ENCODE assay signal across 16 cellular contexts in genomic region chr20:50543326-50543725, GRCh38. TPM values are rescaled to one million over a fixed set of nuclear protein-coding genes. Genes with fewer than 3 reads are reported as not detected.
DNase-seq lines count a peak whose midpoint lies in the region; ATAC-seq and TF ChIP-seq lines count a peak whose summit lies in the region.
"Had no signal": no experiment of that assay in that cellular context is flagged by ENCODE, and none has a peak within 500 bp of the region (broad histone marks: within the 10 kb centered on the region; RNA-seq: fewer than 3 reads in every experiment).

No MANE protein-coding gene starts in this region.

- no peak for ATAC-seq in activated T-cell treated with anti-CD3 and anti-CD28 coated beads, Interleukin-2, amount 50 U/mL, for 72 hours (replicated peaks in 1 of 2)
- no peak for ATAC-seq in activated T-cell treated with anti-CD3 and anti-CD28 coated beads, Interleukin-2, amount 50 U/mL, for 4 hours
- no peak for ATAC-seq in effector memory CD8-positive, alpha-beta T cell (replicated peaks)
- ATAC-seq in stimulated activated naive B cell treated with anti-CD40 and anti-IgM and Interleukin-4, amounts not matched to agents 10 μg/mL and 1 μg/mL and 100 μg/mL, for 72 hours (replicated peaks): no peak
- no peak for ATAC-seq in HG03354 (IDR thresholded peaks at IDR 0.05; ENCODE audit: poor library complexity, severe bottlenecking, unreplicated experiment)
- ATAC-seq: activated CD4-positive, CD25-positive, alpha-beta regulatory T cell treated with anti-CD3 and anti-CD28 coated beads, Interleukin-2, amount 50 U/mL, for 24 hours; psoas muscle had no signal

- H3K9ac ChIP-seq in OCI-LY3 (ENCODE audit: low read length): peak overlapping the region; percentile 65

- H2AFZ ChIP-seq in OCI-LY3 (ENCODE audit: low read depth, low read length): no peak overlapping the region

- peak overlapping the region; percentile 35 for H3K4me3 ChIP-seq in OCI-LY3 (ENCODE audit: low read length)
- H3K4me3 ChIP-seq: psoas muscle had no signal

- no peak for DNase-seq in activated T-cell treated with anti-CD3 and anti-CD28 coated beads, Interleukin-2, amount 50 U/mL, for 72 hours
- DNase-seq in activated T-cell treated with anti-CD3 and anti-CD28 coated beads, Interleukin-2, amount 50 U/mL, for 4 hours: no peak
- DNase-seq in effector memory CD8-positive, alpha-beta T cell: no peak
- no peak for DNase-seq in stimulated activated naive B cell treated with anti-CD40 and anti-IgM and Interleukin-4, amounts not matched to agents 10 μg/mL and 1 μg/mL and 100 μg/mL, for 72 hours
- no peak for DNase-seq in activated CD4-positive, CD25-positive, alpha-beta regulatory T cell (lab: John Stamatoyannopoulos, UW)
- DNase-seq in T-helper 1 cell: no peak
- DNase-seq: activated T-cell treated with anti-CD3 and anti-CD28 coated beads, Interleukin-2, amount 50 U/mL, for 48 hours; anterior cingulate cortex; NCI-H1436; psoas muscle; Right ventricle myocardium superior; stimulated activated naive CD4-positive, alpha-beta T cell had no signal

- H3K27me3 ChIP-seq in OCI-LY3 (ENCODE audit: low read depth, low read length): no peaks in the 10 kb centered on the region

- peaks cover 99% of the 10 kb centered on the region for H3K79me2 ChIP-seq in OCI-LY3 (ENCODE audit: low read length)

- peaks cover 96% of the 10 kb centered on the region for H3K4me1 ChIP-seq in OCI-LY3 (ENCODE audit: low read length)

- TF ChIP-seq CTCF in OCI-LY3 (IDR thresholded peaks at IDR 0.05; ENCODE audit: low read depth, low read length): no peak

- H3K27me3 Mint-ChIP-seq in activated T-cell treated with anti-CD3 and anti-CD28 coated beads, Interleukin-2, amount 50 U/mL, for 72 hours (ENCODE audit: low read depth): no peaks in the 10 kb centered on the region
- no peaks in the 10 kb centered on the region for H3K27me3 Mint-ChIP-seq in activated T-cell treated with anti-CD3 and anti-CD28 coated beads, Interleukin-2, amount 50 U/mL, for 4 hours (ENCODE audit: low read depth)
- H3K27me3 Mint-ChIP-seq in effector memory CD8-positive, alpha-beta T cell: no peaks in the 10 kb centered on the region
- no peaks in the 10 kb centered on the region for H3K27me3 Mint-ChIP-seq in stimulated activated naive B cell treated with anti-CD40 and anti-IgM and Interleukin-4, amounts not matched to agents 10 μg/mL and 1 μg/mL and 100 μg/mL, for 72 hours

- H3K36me3 ChIP-seq in OCI-LY3 (replicated peaks; ENCODE audit: low read depth, low read length): peaks cover 48% of the 10 kb centered on the region

- H4K20me1 ChIP-seq in OCI-LY3 (ENCODE audit: insufficient read depth, low read length): peaks cover 29% of the 10 kb centered on the region

- no peak overlapping the region for H3K27ac Mint-ChIP-seq in activated T-cell treated with anti-CD3 and anti-CD28 coated beads, Interleukin-2, amount 50 U/mL, for 72 hours
- peak overlapping the region; percentile 60 to 82 for H3K27ac Mint-ChIP-seq in effector memory CD8-positive, alpha-beta T cell
- H3K27ac Mint-ChIP-seq in stimulated activated naive B cell treated with anti-CD40 and anti-IgM and Interleukin-4, amounts not matched to agents 10 μg/mL and 1 μg/mL and 100 μg/mL, for 72 hours: peak overlapping the region; percentile 57

- peak overlapping the region; percentile 73 for H3K4me2 ChIP-seq in OCI-LY3 (ENCODE audit: low read length)

- no peaks in the 10 kb centered on the region for H3K9me3 Mint-ChIP-seq in activated T-cell treated with anti-CD3 and anti-CD28 coated beads, Interleukin-2, amount 50 U/mL, for 72 hours
- no peaks in the 10 kb centered on the region for H3K9me3 Mint-ChIP-seq in activated T-cell treated with anti-CD3 and anti-CD28 coated beads, Interleukin-2, amount 50 U/mL, for 4 hours
- H3K9me3 Mint-ChIP-seq in effector memory CD8-positive, alpha-beta T cell: no peaks in the 10 kb centered on the region
- H3K9me3 Mint-ChIP-seq in stimulated activated naive B cell treated with anti-CD40 and anti-IgM and Interleukin-4, amounts not matched to agents 10 μg/mL and 1 μg/mL and 100 μg/mL, for 72 hours: peaks cover 3 to 7% of the 10 kb centered on the region in 2 donors
- H3K9me3 Mint-ChIP-seq: T-helper 1 cell treated with Interleukin-12 subunit alpha and Interleukin-12 subunit beta and Interleukin-4 antibody, amounts not matched to agents 30 μg/mL and 1 μg/mL, for 36 hours had no signal

- peak overlapping the region; percentile 9 to 37 for H3K4me3 Mint-ChIP-seq in activated T-cell treated with anti-CD3 and anti-CD28 coated beads, Interleukin-2, amount 50 U/mL, for 72 hours
- no peak overlapping the region for H3K4me3 Mint-ChIP-seq in activated T-cell treated with anti-CD3 and anti-CD28 coated beads, Interleukin-2, amount 50 U/mL, for 4 hours
- peak overlapping the region in 1 of 2 donors; percentile 48 for H3K4me3 Mint-ChIP-seq in effector memory CD8-positive, alpha-beta T cell
- peak overlapping the region; percentile 42 to 46 for H3K4me3 Mint-ChIP-seq in stimulated activated naive B cell treated with anti-CD40 and anti-IgM and Interleukin-4, amounts not matched to agents 10 μg/mL and 1 μg/mL and 100 μg/mL, for 72 hours
- H3K4me3 Mint-ChIP-seq: T-helper 1 cell treated with Interleukin-12 subunit alpha and Interleukin-12 subunit beta and Interleukin-4 antibody, amounts not matched to agents 30 μg/mL and 1 μg/mL, for 36 hours had no signal

- peaks cover 60% of the 10 kb centered on the region for H3K4me1 Mint-ChIP-seq in activated T-cell treated with anti-CD3 and anti-CD28 coated beads, Interleukin-2, amount 50 U/mL, for 72 hours (ENCODE audit: low read depth)
- peaks cover 77% of the 10 kb centered on the region for H3K4me1 Mint-ChIP-seq in activated T-cell treated with anti-CD3 and anti-CD28 coated beads, Interleukin-2, amount 50 U/mL, for 4 hours (ENCODE audit: low read depth)
- peaks cover 64 to 70% of the 10 kb centered on the region in 2 donors for H3K4me1 Mint-ChIP-seq in effector memory CD8-positive, alpha-beta T cell (ENCODE audit: low read depth in 2 of 2)
- H3K4me1 Mint-ChIP-seq in stimulated activated naive B cell treated with anti-CD40 and anti-IgM and Interleukin-4, amounts not matched to agents 10 μg/mL and 1 μg/mL and 100 μg/mL, for 72 hours: peaks cover 44 to 56% of the 10 kb centered on the region in 2 donors

- peak overlapping the region; percentile 91 for H3K27ac ChIP-seq in OCI-LY3 (ENCODE audit: low read length)
- H3K27ac ChIP-seq: psoas muscle had no signal

- H3K9me3 ChIP-seq in OCI-LY3 (ENCODE audit: insufficient read depth, low read length): peaks cover 7% of the 10 kb centered on the region; the same call in 1 of the 2 replicates
- H3K9me3 ChIP-seq: psoas muscle had no signal

- peaks cover 16 to 17% of the 10 kb centered on the region in 2 donors for H3K36me3 Mint-ChIP-seq in activated T-cell treated with anti-CD3 and anti-CD28 coated beads, Interleukin-2, amount 50 U/mL, for 72 hours (ENCODE audit: insufficient read depth in 2 of 2)
- peaks cover 8% of the 10 kb centered on the region for H3K36me3 Mint-ChIP-seq in activated T-cell treated with anti-CD3 and anti-CD28 coated beads, Interleukin-2, amount 50 U/mL, for 4 hours (ENCODE audit: insufficient read depth)
- H3K36me3 Mint-ChIP-seq in effector memory CD8-positive, alpha-beta T cell (ENCODE audit: insufficient read depth): peaks cover 20% of the 10 kb centered on the region
- H3K36me3 Mint-ChIP-seq in stimulated activated naive B cell treated with anti-CD40 and anti-IgM and Interleukin-4, amounts not matched to agents 10 μg/mL and 1 μg/mL and 100 μg/mL, for 72 hours: peaks cover 43 to 68% of the 10 kb centered on the region in 2 donors

RNA-seq across cellular contexts. Expression of gene PTPN1, which starts 33.1 kb away (rescaled TPM):
- total RNA-seq in activated T-cell treated with anti-CD3 and anti-CD28 coated beads, Interleukin-2, amount 50 U/mL, for 72 hours: 100 to 1,000 TPM; 138 TPM
- total RNA-seq in activated T-cell treated with anti-CD3 and anti-CD28 coated beads, Interleukin-2, amount 50 U/mL, for 4 hours: 10 to 100 TPM; 72.0 to 87.9 (median 72.3) TPM
